1 cellular context compared by ENCODE assay signal in genomic region chr16:68113059-68113757, GRCh38.
TF ChIP-seq lines count a peak whose summit lies in the region.

No MANE protein-coding gene starts in this region.

TF ChIP-seq in HepG2, 621 proteins besides CTCF, POLR2A, EP300 and RAD21 (continues in another document):
- no peak for TF ChIP-seq SYNCRIP (IDR thresholded peaks at IDR 0.05; ENCODE audit: insufficient read depth, low read depth, low read length)
- TF ChIP-seq NCOR1 (IDR thresholded peaks at IDR 0.05; ENCODE audit: borderline replicate concordance, low read length) = peak; percentile 78; the same call in 1 of the 2 replicates
- TF ChIP-seq HNF4A (CRISPR knock-in tag; IDR thresholded peaks at IDR 0.05) = peak; percentile 91
- TF ChIP-seq ARID4A (CRISPR knock-in tag; IDR thresholded peaks at IDR 0.05; ENCODE audit: borderline replicate concordance) = peak; percentile 22; the same call in 1 of the 2 replicates
- TF ChIP-seq, protein P1, sequence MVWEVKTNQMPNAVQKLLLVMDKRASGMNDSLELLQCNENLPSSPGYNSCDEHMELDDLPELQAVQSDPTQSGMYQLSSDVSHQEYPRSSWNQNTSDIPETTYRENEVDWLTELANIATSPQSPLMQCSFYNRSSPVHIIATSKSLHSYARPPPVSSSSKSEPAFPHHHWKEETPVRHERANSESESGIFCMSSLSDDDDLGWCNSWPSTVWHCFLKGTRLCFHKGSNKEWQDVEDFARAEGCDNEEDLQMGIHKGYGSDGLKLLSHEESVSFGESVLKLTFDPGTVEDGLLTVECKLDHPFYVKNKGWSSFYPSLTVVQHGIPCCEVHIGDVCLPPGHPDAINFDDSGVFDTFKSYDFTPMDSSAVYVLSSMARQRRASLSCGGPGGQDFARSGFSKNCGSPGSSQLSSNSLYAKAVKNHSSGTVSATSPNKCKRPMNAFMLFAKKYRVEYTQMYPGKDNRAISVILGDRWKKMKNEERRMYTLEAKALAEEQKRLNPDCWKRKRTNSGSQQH (CRISPR knock-in tag; IDR thresholded peaks at IDR 0.05; ENCODE audit: low read depth) = no peak
- TF ChIP-seq U2AF2 (IDR thresholded peaks at IDR 0.05; ENCODE audit: low read depth, low read length) = no peak
- no peak for TF ChIP-seq TRIM24 (CRISPR knock-in tag; IDR thresholded peaks at IDR 0.05)
- TF ChIP-seq NFYB (CRISPR knock-in tag; IDR thresholded peaks at IDR 0.05) = no peak
- no peak for TF ChIP-seq ZNF207 (IDR thresholded peaks at IDR 0.05; ENCODE audit: borderline replicate concordance)
- no peak for TF ChIP-seq SAFB2 (CRISPR knock-in tag; IDR thresholded peaks at IDR 0.05; ENCODE audit: borderline replicate concordance, low read depth)
- no peak for TF ChIP-seq SRY (CRISPR knock-in tag; IDR thresholded peaks at IDR 0.05)
- TF ChIP-seq CBX2 (IDR thresholded peaks at IDR 0.05; ENCODE audit: low read depth, low read length) = no peak
- TF ChIP-seq CBX2 (CRISPR knock-in tag; IDR thresholded peaks at IDR 0.05; ENCODE audit: low read depth) = no peak
- TF ChIP-seq ZNF598 (CRISPR knock-in tag; IDR thresholded peaks at IDR 0.05; ENCODE audit: borderline replicate concordance) = no peak; the same call in none of the 2 replicates
- no peak for TF ChIP-seq MZF1 (CRISPR knock-in tag; IDR thresholded peaks at IDR 0.05; ENCODE audit: borderline replicate concordance)
- no peak for TF ChIP-seq NR3C1 (CRISPR knock-in tag; IDR thresholded peaks at IDR 0.05)
- no peak for TF ChIP-seq ZBTB42 (CRISPR knock-in tag; IDR thresholded peaks at IDR 0.05)
- TF ChIP-seq POLR2AphosphoS5 (IDR thresholded peaks at IDR 0.05; ENCODE audit: low read depth, low read length) = no peak
- TF ChIP-seq GTF3A (CRISPR knock-in tag; conservative IDR thresholded peaks at IDR 0.05) = no peak
- TF ChIP-seq ZKSCAN1 (IDR thresholded peaks at IDR 0.05; ENCODE audit: low read length) = no peak
- TF ChIP-seq ZNF878 (CRISPR knock-in tag; IDR thresholded peaks at IDR 0.05) = peak; percentile 19; the same call in 1 of the 2 replicates
- TF ChIP-seq, protein P2, sequence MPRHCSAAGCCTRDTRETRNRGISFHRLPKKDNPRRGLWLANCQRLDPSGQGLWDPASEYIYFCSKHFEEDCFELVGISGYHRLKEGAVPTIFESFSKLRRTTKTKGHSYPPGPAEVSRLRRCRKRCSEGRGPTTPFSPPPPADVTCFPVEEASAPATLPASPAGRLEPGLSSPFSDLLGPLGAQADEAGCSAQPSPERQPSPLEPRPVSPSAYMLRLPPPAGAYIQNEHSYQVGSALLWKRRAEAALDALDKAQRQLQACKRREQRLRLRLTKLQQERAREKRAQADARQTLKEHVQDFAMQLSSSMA (CRISPR knock-in tag; IDR thresholded peaks at IDR 0.05) = no peak
- TF ChIP-seq ZNF3 (CRISPR knock-in tag; IDR thresholded peaks at IDR 0.05) = no peak
- peak; percentile 92 for TF ChIP-seq ZFP1 (CRISPR knock-in tag; IDR thresholded peaks at IDR 0.05)
- no peak for TF ChIP-seq ZBTB14 (CRISPR knock-in tag; IDR thresholded peaks at IDR 0.05)
- TF ChIP-seq NR1H2 (CRISPR knock-in tag; IDR thresholded peaks at IDR 0.05; ENCODE audit: borderline replicate concordance, low read depth) = no peak
- TF ChIP-seq ZNF629 (CRISPR knock-in tag; conservative IDR thresholded peaks at IDR 0.05) = peak; percentile 5; the same call in 1 of the 2 replicates
- no peak for TF ChIP-seq TIGD3 (CRISPR knock-in tag; IDR thresholded peaks at IDR 0.05; ENCODE audit: borderline replicate concordance)
- TF ChIP-seq KAT2B (IDR thresholded peaks at IDR 0.05; ENCODE audit: borderline replicate concordance, low read depth, low read length) = no peak
- no peak for TF ChIP-seq HNRNPLL (IDR thresholded peaks at IDR 0.05; ENCODE audit: low read depth, low read length, poor library complexity, severe bottlenecking)
- peak; percentile 15; the same call in 1 of the 2 replicates for TF ChIP-seq ZNF350 (CRISPR knock-in tag; IDR thresholded peaks at IDR 0.05; ENCODE audit: borderline replicate concordance, low read depth)
- TF ChIP-seq MAFF (IDR thresholded peaks at IDR 0.05; ENCODE audit: low read depth, low read length) = no peak
- no peak for TF ChIP-seq ZFY (CRISPR knock-in tag; IDR thresholded peaks at IDR 0.05)
- TF ChIP-seq ZNF234 (CRISPR knock-in tag; conservative IDR thresholded peaks at IDR 0.05) = no peak
- TF ChIP-seq ZNF180 (CRISPR knock-in tag; IDR thresholded peaks at IDR 0.05; ENCODE audit: borderline replicate concordance, low read depth) = no peak
- TF ChIP-seq, protein P3, sequence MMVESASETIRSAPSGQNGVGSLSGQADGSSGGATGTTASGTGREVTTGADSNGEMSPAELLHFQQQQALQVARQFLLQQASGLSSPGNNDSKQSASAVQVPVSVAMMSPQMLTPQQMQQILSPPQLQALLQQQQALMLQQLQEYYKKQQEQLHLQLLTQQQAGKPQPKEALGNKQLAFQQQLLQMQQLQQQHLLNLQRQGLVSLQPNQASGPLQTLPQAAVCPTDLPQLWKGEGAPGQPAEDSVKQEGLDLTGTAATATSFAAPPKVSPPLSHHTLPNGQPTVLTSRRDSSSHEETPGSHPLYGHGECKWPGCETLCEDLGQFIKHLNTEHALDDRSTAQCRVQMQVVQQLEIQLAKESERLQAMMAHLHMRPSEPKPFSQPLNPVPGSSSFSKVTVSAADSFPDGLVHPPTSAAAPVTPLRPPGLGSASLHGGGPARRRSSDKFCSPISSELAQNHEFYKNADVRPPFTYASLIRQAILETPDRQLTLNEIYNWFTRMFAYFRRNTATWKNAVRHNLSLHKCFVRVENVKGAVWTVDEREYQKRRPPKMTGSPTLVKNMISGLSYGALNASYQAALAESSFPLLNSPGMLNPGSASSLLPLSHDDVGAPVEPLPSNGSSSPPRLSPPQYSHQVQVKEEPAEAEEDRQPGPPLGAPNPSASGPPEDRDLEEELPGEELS (CRISPR knock-in tag; IDR thresholded peaks at IDR 0.05) = peak; percentile 100
- TF ChIP-seq, protein P4, sequence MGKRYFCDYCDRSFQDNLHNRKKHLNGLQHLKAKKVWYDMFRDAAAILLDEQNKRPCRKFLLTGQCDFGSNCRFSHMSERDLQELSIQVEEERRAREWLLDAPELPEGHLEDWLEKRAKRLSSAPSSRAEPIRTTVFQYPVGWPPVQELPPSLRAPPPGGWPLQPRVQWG (CRISPR knock-in tag; IDR thresholded peaks at IDR 0.05; ENCODE audit: borderline replicate concordance, low read depth) = no peak
- TF ChIP-seq AGO1 (IDR thresholded peaks at IDR 0.05; ENCODE audit: low read depth, low read length, poor library complexity, severe bottlenecking) = no peak
- peak; percentile 71 for TF ChIP-seq ESRRA (CRISPR knock-in tag; IDR thresholded peaks at IDR 0.05; ENCODE audit: low read depth)
- TF ChIP-seq, protein P5, sequence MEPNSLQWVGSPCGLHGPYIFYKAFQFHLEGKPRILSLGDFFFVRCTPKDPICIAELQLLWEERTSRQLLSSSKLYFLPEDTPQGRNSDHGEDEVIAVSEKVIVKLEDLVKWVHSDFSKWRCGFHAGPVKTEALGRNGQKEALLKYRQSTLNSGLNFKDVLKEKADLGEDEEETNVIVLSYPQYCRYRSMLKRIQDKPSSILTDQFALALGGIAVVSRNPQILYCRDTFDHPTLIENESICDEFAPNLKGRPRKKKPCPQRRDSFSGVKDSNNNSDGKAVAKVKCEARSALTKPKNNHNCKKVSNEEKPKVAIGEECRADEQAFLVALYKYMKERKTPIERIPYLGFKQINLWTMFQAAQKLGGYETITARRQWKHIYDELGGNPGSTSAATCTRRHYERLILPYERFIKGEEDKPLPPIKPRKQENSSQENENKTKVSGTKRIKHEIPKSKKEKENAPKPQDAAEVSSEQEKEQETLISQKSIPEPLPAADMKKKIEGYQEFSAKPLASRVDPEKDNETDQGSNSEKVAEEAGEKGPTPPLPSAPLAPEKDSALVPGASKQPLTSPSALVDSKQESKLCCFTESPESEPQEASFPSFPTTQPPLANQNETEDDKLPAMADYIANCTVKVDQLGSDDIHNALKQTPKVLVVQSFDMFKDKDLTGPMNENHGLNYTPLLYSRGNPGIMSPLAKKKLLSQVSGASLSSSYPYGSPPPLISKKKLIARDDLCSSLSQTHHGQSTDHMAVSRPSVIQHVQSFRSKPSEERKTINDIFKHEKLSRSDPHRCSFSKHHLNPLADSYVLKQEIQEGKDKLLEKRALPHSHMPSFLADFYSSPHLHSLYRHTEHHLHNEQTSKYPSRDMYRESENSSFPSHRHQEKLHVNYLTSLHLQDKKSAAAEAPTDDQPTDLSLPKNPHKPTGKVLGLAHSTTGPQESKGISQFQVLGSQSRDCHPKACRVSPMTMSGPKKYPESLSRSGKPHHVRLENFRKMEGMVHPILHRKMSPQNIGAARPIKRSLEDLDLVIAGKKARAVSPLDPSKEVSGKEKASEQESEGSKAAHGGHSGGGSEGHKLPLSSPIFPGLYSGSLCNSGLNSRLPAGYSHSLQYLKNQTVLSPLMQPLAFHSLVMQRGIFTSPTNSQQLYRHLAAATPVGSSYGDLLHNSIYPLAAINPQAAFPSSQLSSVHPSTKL (CRISPR knock-in tag; IDR thresholded peaks at IDR 0.05) = peak; percentile 92
- no peak for TF ChIP-seq ZNF790 (CRISPR knock-in tag; IDR thresholded peaks at IDR 0.05; ENCODE audit: borderline replicate concordance)
- TF ChIP-seq ZNF747 (CRISPR knock-in tag; IDR thresholded peaks at IDR 0.05; ENCODE audit: borderline replicate concordance) = no peak
- no peak for TF ChIP-seq THYN1 (CRISPR knock-in tag; IDR thresholded peaks at IDR 0.05; ENCODE audit: borderline replicate concordance, low read depth)
- no peak for TF ChIP-seq MXD1 (CRISPR knock-in tag; IDR thresholded peaks at IDR 0.05)
- TF ChIP-seq NFKBIZ (CRISPR knock-in tag; IDR thresholded peaks at IDR 0.05) = peak; percentile 94
- peak; percentile 57 for TF ChIP-seq ZNF781 (CRISPR knock-in tag; IDR thresholded peaks at IDR 0.05; ENCODE audit: borderline replicate concordance, not compliant biosample characterization)
- peak; percentile 90 for TF ChIP-seq GFI1 (CRISPR knock-in tag; IDR thresholded peaks at IDR 0.05; ENCODE audit: borderline replicate concordance)
- 0 out of 2 replicates have a peak, but pooled peaks have one; percentile 34 for TF ChIP-seq TOE1 (CRISPR knock-in tag; IDR thresholded peaks at IDR 0.05)
- TF ChIP-seq ZNF556 (CRISPR knock-in tag; IDR thresholded peaks at IDR 0.05; ENCODE audit: borderline replicate concordance) = no peak; the same call in 1 of the 2 replicates
- TF ChIP-seq FOXO1 (CRISPR knock-in tag; IDR thresholded peaks at IDR 0.05) = peak; percentile 89
- TF ChIP-seq ARID2 (CRISPR knock-in tag; IDR thresholded peaks at IDR 0.05; ENCODE audit: borderline replicate concordance) = peak; percentile 74; the same call in 1 of the 2 replicates
- TF ChIP-seq AGO2 (optimal IDR thresholded peaks at IDR 0.05; ENCODE audit: low read depth, low read length) = no peak
- TF ChIP-seq ZNF703 (CRISPR knock-in tag; IDR thresholded peaks at IDR 0.05; ENCODE audit: borderline replicate concordance) = no peak
